8 cellular contexts compared by ENCODE assay signal in the genomic region with DNA sequence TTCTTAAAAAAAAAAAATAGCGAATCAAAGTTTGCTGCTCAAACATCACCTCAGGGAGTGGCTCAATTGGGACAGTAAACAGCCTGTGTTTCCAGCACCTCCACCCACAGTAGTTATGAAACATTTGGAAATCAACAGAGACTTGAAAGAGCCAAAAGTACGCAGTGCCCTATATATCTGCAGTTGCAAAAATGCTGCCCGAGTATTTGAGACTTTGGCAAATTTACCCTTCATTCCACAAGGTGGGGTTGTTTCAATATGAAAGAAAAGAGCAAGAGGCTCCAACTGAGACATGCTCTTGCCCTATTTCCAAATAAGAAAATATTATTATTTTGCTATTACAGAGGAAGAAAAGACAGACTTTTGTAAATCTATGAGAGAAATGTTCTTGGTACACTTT.
DNase-seq lines count a peak whose midpoint lies in the region; ATAC-seq and TF ChIP-seq lines count a peak whose summit lies in the region.

No MANE protein-coding gene starts in this region.

- peaks cover 6% of the 10 kb centered on the region for H3K9me3 Mint-ChIP-seq in activated T-helper 17 cell treated with anti-CD3 and anti-CD28 coated beads, Interleukin-2, amount 50 U/mL, for 72 hours

- 0 out of 2 replicates have a peak, but pooled peaks cover 6% of the 10 kb centered on the region for H3K4me1 ChIP-seq in MM.1S (ENCODE audit: low read length)
- no peaks in the 10 kb centered on the region for H3K4me1 ChIP-seq in mesendoderm (ENCODE audit: control insufficient read depth, low read depth, low read length)

- H4K20me1 ChIP-seq in MM.1S (ENCODE audit: insufficient read depth, low read length) = no peaks in the 10 kb centered on the region

- no peaks in the 10 kb centered on the region for H3K9me2 ChIP-seq in MM.1S (replicated peaks; ENCODE audit: insufficient read depth, low read length)

- H3K4ac ChIP-seq in mesendoderm (ENCODE audit: low read depth, low read length) = no peak overlapping the region

- H3K9me3 ChIP-seq in MM.1S (replicated peaks; ENCODE audit: insufficient read depth, low read length) = no peaks in the 10 kb centered on the region

- H3K4me2 ChIP-seq in MM.1S (ENCODE audit: low read depth, low read length) (no peak overlapping the region), mesendoderm (ENCODE audit: low read length) (no peak overlapping the region)

- no peaks in the 10 kb centered on the region for H3K4me1 Mint-ChIP-seq in activated T-helper 17 cell treated with anti-CD3 and anti-CD28 coated beads, Interleukin-2, amount 50 U/mL, for 72 hours

- H3K4me3 ChIP-seq in MM.1S (ENCODE audit: low read length) (no peak overlapping the region), mesendoderm (ENCODE audit: low read length) (no peak overlapping the region)

- H3K79me1 ChIP-seq in mesendoderm (ENCODE audit: low read length) = no peaks in the 10 kb centered on the region

- no peak overlapping the region for H3K9ac ChIP-seq in MM.1S (ENCODE audit: low read length)
- no peak overlapping the region for H3K9ac ChIP-seq in mesendoderm (ENCODE audit: low read length)

- no peak overlapping the region for H3K18ac ChIP-seq in mesendoderm (ENCODE audit: low read length)

- H3K36me3 ChIP-seq in MM.1S (replicated peaks; ENCODE audit: insufficient read depth, low read length) (no peaks in the 10 kb centered on the region), mesendoderm (ENCODE audit: control insufficient read depth, insufficient read depth, low read length) (no peaks in the 10 kb centered on the region)

- H3K23ac ChIP-seq in mesendoderm (ENCODE audit: low read length) = no peak overlapping the region

- TF ChIP-seq CTCF in MM.1S (IDR thresholded peaks at IDR 0.05; ENCODE audit: low read length) = peak; percentile 58

- H4K5ac ChIP-seq in mesendoderm (ENCODE audit: low read length) = no peak overlapping the region

- peak; percentile 19 for DNase-seq in ELF-1 (ENCODE audit: low read depth, low spot score)
- DNase-seq in MM.1S = peak; percentile 48
- peak; percentile 66 for DNase-seq in astrocyte of the hippocampus (ENCODE audit: low read depth, low spot score)
- DNase-seq in mesendoderm = peak; percentile 65

- H2BK15ac ChIP-seq in mesendoderm (replicated peaks; ENCODE audit: low read depth) = no peak overlapping the region

- no peaks in the 10 kb centered on the region for H3K36me3 Mint-ChIP-seq in activated T-helper 17 cell treated with anti-CD3 and anti-CD28 coated beads, Interleukin-2, amount 50 U/mL, for 72 hours (ENCODE audit: low read depth)

- no peaks in the 10 kb centered on the region for H3F3A ChIP-seq in MM.1S (ENCODE audit: insufficient read depth, low read length)

- no peak overlapping the region for H2BK120ac ChIP-seq in mesendoderm (ENCODE audit: low read depth, low read length)

- H3K79me2 ChIP-seq in MM.1S (ENCODE audit: low read length) (no peaks in the 10 kb centered on the region), mesendoderm (ENCODE audit: control insufficient read depth, insufficient read depth, low read length) (no peaks in the 10 kb centered on the region)

- ATAC-seq in HG02588 (IDR thresholded peaks at IDR 0.05; ENCODE audit: unreplicated experiment) = no peak
- no peak for ATAC-seq in HG03520 (IDR thresholded peaks at IDR 0.05; ENCODE audit: unreplicated experiment)
- no peak for ATAC-seq in activated T-helper 17 cell treated with anti-CD3 and anti-CD28 coated beads, Interleukin-2, amount 50 U/mL, for 72 hours (replicated peaks)
- no peak for ATAC-seq in HG02884 (IDR thresholded peaks at IDR 0.05; ENCODE audit: unreplicated experiment)

- no peaks in the 10 kb centered on the region for H3K27me3 Mint-ChIP-seq in activated T-helper 17 cell treated with anti-CD3 and anti-CD28 coated beads, Interleukin-2, amount 50 U/mL, for 72 hours

- no peak overlapping the region for H3K4me3 Mint-ChIP-seq in activated T-helper 17 cell treated with anti-CD3 and anti-CD28 coated beads, Interleukin-2, amount 50 U/mL, for 72 hours

- no peak overlapping the region for H2BK5ac ChIP-seq in mesendoderm (ENCODE audit: low read length)

- H3K27me3 ChIP-seq in MM.1S (replicated peaks; ENCODE audit: insufficient read depth, low read length) (no peaks in the 10 kb centered on the region), mesendoderm (ENCODE audit: insufficient read depth, low read length, poor library complexity) (no peaks in the 10 kb centered on the region)

- H3K56ac ChIP-seq in mesendoderm (ENCODE audit: low read length) = no peak overlapping the region

- H2AK5ac ChIP-seq in mesendoderm (ENCODE audit: low read length) = no peak overlapping the region

- no peak overlapping the region for H2AFZ ChIP-seq in MM.1S (ENCODE audit: low read length)

- H4K8ac ChIP-seq in mesendoderm (ENCODE audit: low read depth, low read length) = no peak overlapping the region

- WGBS in mesendoderm (ENCODE audit: extremely low coverage, insufficient coverage, low lambda C conversion rate) = no CpG with 5 or more reads among the region's 3 CpGs

- H3K27ac Mint-ChIP-seq in activated T-helper 17 cell treated with anti-CD3 and anti-CD28 coated beads, Interleukin-2, amount 50 U/mL, for 72 hours = no peak overlapping the region

- H3K27ac ChIP-seq in MM.1S (ENCODE audit: low read length) (no peak overlapping the region), mesendoderm (ENCODE audit: low read depth, low read length) (no peak overlapping the region)
